ENCODE assay signal across 8 cellular contexts in genomic region chr12:75511116-75512048, GRCh38. TPM values are rescaled to one million over a fixed set of nuclear protein-coding genes. Genes with fewer than 3 reads are reported as not detected.
A peak's percentile ranks its signal among the peaks of the same experiment; 100 is the strongest.
DNase-seq lines count a peak whose midpoint lies in the region; ATAC-seq and TF ChIP-seq lines count a peak whose summit lies in the region.

Gene KRR1 (minus strand): TSS chr12:75511609. CDS start chr12:75511597, 12 bp downstream.

- H3K4me3 ChIP-seq in OCI-LY7 (ENCODE audit: low read depth, low read length, poor library complexity, severe bottlenecking), result peak within 1 kb of the TSS; percentile 97

- peaks cover 9% of the 10 kb centered on the region; the same call in 1 of the 2 replicates for H3K9me3 ChIP-seq in OCI-LY7 (ENCODE audit: low read length)

- H3K4me1 ChIP-seq in OCI-LY7 (ENCODE audit: insufficient read depth, low read length, poor library complexity, severe bottlenecking), result peaks cover 22% of the 10 kb centered on the region

- peaks cover 8% of the 10 kb centered on the region for H3K27me3 Mint-ChIP-seq in endothelial cell (ENCODE audit: unreplicated experiment)
- H3K27me3 Mint-ChIP-seq in mesothelial cell of epicardium (ENCODE audit: low read depth), result no peaks in the 10 kb centered on the region

- H3K4me1 Mint-ChIP-seq in endothelial cell (ENCODE audit: unreplicated experiment), result peaks cover 18% of the 10 kb centered on the region
- H3K4me1 Mint-ChIP-seq in mesothelial cell of epicardium, result peaks cover 25% of the 10 kb centered on the region

- no peaks in the 10 kb centered on the region for H3K9me3 Mint-ChIP-seq in endothelial cell (ENCODE audit: unreplicated experiment)
- no peaks in the 10 kb centered on the region for H3K9me3 Mint-ChIP-seq in mesothelial cell of epicardium

- H2AFZ ChIP-seq in OCI-LY7 (ENCODE audit: low read length), result peak within 1 kb of the TSS; percentile 100

- H3K36me3 Mint-ChIP-seq in endothelial cell (ENCODE audit: low read depth, unreplicated experiment) (no peaks in the 10 kb centered on the region), mesothelial cell of epicardium (no peaks in the 10 kb centered on the region)

- BruUV-seq in OCI-LY7 (replicated peaks; lab: Mats Ljungman, UMichigan), result no TSS peak

- no peaks in the 10 kb centered on the region for H3K9me2 ChIP-seq in OCI-LY7 (ENCODE audit: insufficient read depth, low read length)

- DNase-seq in D341Med (ENCODE audit: low spot score), result peak; percentile 89
- DNase-seq in HuH-7.5 (ENCODE audit: low spot score), result peak; percentile 53
- DNase-seq in OCI-LY7 (ENCODE audit: low spot score), result peak; percentile 96
- DNase-seq in activated T-cell treated with anti-CD3 and anti-CD28 coated beads for 1 hour (ENCODE audit: low read depth), result peak; percentile 79
- peak; percentile 82 for DNase-seq in endothelial cell (ENCODE audit: low spot score)
- peak; percentile 67 to 84 for DNase-seq in mesothelial cell of epicardium (ENCODE audit: low spot score in 2 of 2, unreplicated experiment in 2 of 2)
- peak; percentile 80 to 85 for DNase-seq in stimulated activated CD8-positive, alpha-beta memory T cell treated with anti-CD3 and anti-CD28 coated beads, Interleukin-15, amount 100 ng/mL, for 48 hours (ENCODE audit: low read depth in 2 of 2)

- no peak for TF ChIP-seq CTCF in OCI-LY7 (conservative IDR thresholded peaks at IDR 0.05; ENCODE audit: low read length)
- peak; percentile 16 for TF ChIP-seq CTCF in endothelial cell (IDR thresholded peaks at IDR 0.05; ENCODE audit: unreplicated experiment)
- TF ChIP-seq CTCF in mesothelial cell of epicardium (IDR thresholded peaks at IDR 0.05; ENCODE audit: unreplicated experiment), result no peak

- CTCF ChIA-PET in OCI-LY7 (lab: Charles Lee; ENCODE audit: unreplicated experiment), result no interaction called here

- POLR2A ChIA-PET in OCI-LY7 (lab: Charles Lee), result interaction anchor here (0.6 to 1.8 kb wide), 11 partner anchors 9 to 840 kb away, joined by 3 to 8 read pairs (median 3); no protein-coding TSS in a partner anchor

- H3K36me3 ChIP-seq in OCI-LY7 (ENCODE audit: insufficient read depth, low read length), result peaks cover 20% of the 10 kb centered on the region

- H3K27ac Mint-ChIP-seq in endothelial cell (ENCODE audit: unreplicated experiment) (peak within 1 kb of the TSS; percentile 99), mesothelial cell of epicardium (peak within 1 kb of the TSS; percentile 98)

- peak within 1 kb of the TSS; percentile 62 for H3K27ac ChIP-seq in OCI-LY7 (ENCODE audit: low read depth, low read length, poor library complexity, severe bottlenecking)

- peak within 1 kb of the TSS; percentile 88 for H3K4me2 ChIP-seq in OCI-LY7 (ENCODE audit: low read length)

- H4K20me1 ChIP-seq in OCI-LY7 (ENCODE audit: insufficient read depth, low read length), result no peaks in the 10 kb centered on the region

- ATAC-seq in GM21526 (IDR thresholded peaks at IDR 0.05; ENCODE audit: low FRiP score, unreplicated experiment), result peak; percentile 94

- H3K79me2 ChIP-seq in OCI-LY7 (ENCODE audit: insufficient read depth, low read depth, low read length), result peaks cover 42% of the 10 kb centered on the region

- H3K4me3 Mint-ChIP-seq in endothelial cell (ENCODE audit: unreplicated experiment) (peak within 1 kb of the TSS; percentile 100), mesothelial cell of epicardium (peak within 1 kb of the TSS; percentile 99)

- intact Hi-C loops in OCI-LY7 (cut with micrococcal nuclease; ENCODE audit: unreplicated experiment), result loop anchor here (1.0 to 10.0 kb wide), 6 partner anchors 31 to 1253 kb away; partner anchors contain the start of genes BBS10, GLIPR1, NAP1L1 and OSBPL8

RNA-seq across cellular contexts. Expression of gene KRR1, which starts in this region (rescaled TPM):
- 27.6 and 44.0 TPM in 2 replicates for total RNA-seq in OCI-LY7 (2014; rRNA removed; shearing (Covaris generic))
- total RNA-seq in OCI-LY7 (2022), result 78.0 and 81.7 TPM in 2 replicates
- total RNA-seq in endothelial cell (ENCODE audit: unreplicated experiment), result 53.2 TPM
- 63.9 to 66.6 TPM (median 65.7 TPM) in 3 replicates for total RNA-seq in mesothelial cell of epicardium

Comparison
In these comparisons a context has a peak if more than half of its experiments do, and no peak if none do; other contexts are left out.
1. Peak in every context shown above with its lines: DNase-seq, ATAC-seq, H3K4me3 ChIP-seq and H3K27ac ChIP-seq.